ENCODE assay signal across 18 cellular contexts in the genomic region with DNA sequence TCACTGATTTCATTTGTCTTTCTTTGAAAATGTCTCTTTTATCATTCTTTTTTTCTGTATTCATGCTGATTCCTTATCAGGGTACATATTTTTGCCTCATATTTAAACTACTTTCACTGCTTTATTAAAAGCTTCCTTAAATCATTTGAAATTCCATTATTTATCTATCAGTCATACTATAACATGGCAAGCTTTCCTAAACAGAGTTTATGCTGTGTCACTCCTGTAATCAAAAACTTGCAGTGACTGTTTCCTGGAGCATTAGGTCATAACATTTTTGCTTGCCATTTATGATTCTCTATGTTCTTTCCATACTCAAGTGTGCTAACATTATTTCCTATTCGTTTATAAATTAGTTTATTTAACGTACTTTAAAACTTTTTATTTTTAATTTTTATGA.
"Had no signal": no experiment of that assay in that cellular context is flagged by ENCODE, and none has a peak within 500 bp of the region (broad histone marks: within the 10 kb centered on the region; RNA-seq: fewer than 3 reads in every experiment).

No MANE protein-coding gene starts in this region.

- H3K27ac ChIP-seq: adrenal gland, body of pancreas, esophagus squamous epithelium had no signal

- ATAC-seq: body of pancreas, left cardiac atrium, natural killer cell, right cardiac atrium had no signal

- H3K9me3 ChIP-seq: esophagus squamous epithelium had no signal

- H3K36me3 ChIP-seq: adrenal gland, esophagus squamous epithelium, spleen had no signal

- H3K4me1 ChIP-seq: adrenal gland, body of pancreas, esophagus squamous epithelium, spleen had no signal

- H3K27me3 ChIP-seq: adrenal gland, body of pancreas, esophagus squamous epithelium, spleen had no signal

- DNase-seq: activated CD4-positive, alpha-beta T cell treated with anti-CD3 and anti-CD28 coated beads, Interleukin-2, amount 10 ng/mL, durations not matched to agents 7 days and 5 days; activated CD4-positive, CD25-positive, alpha-beta regulatory T cell; activated CD8-positive, alpha-beta memory T cell treated with anti-CD3 and anti-CD28 coated beads for 24 hours; activated naive CD4-positive, alpha-beta T cell treated with anti-CD3 and anti-CD28 coated beads, Interleukin-2, amount 10 ng/mL, durations not matched to agents 7 days and 5 days; adrenal gland; body of pancreas; cerebellar nuclear complex; esophagus squamous epithelium; hippocampal formation; left cardiac atrium; natural killer cell; right cardiac atrium; spleen; stimulated activated CD4-positive, alpha-beta T cell treated with anti-CD3 and anti-CD28 coated beads, Interleukin-1b, Interleukin-23, amount 100 ng/mL, for 48 hours; stimulated activated naive CD4-positive, alpha-beta T cell; T-helper 2 cell; trophoblast cell had no signal

- H3K4me3 ChIP-seq: adrenal gland, body of pancreas, esophagus squamous epithelium, lung, spleen had no signal
